11 cellular contexts compared by ENCODE assay signal in genomic region chr2:55779459-55780421, GRCh38.
DNase-seq lines count a peak whose midpoint lies in the region; FAIRE-seq and TF ChIP-seq lines count a peak whose summit lies in the region.
"Had no signal": no experiment of that assay in that cellular context is flagged by ENCODE, and none has a peak within 500 bp of the region (broad histone marks: within the 10 kb centered on the region; RNA-seq: fewer than 3 reads in every experiment).

No MANE protein-coding gene starts in this region.

- H3K4me1 Mint-ChIP-seq in MCF 10A (ENCODE audit: insufficient read depth, unreplicated experiment) (peaks cover 36% of the 10 kb centered on the region), mesothelial cell of epicardium (peaks cover 16% of the 10 kb centered on the region), progenitor cell of endocrine pancreas (ENCODE audit: low read depth) (peaks cover 2% of the 10 kb centered on the region)
- H3K4me1 Mint-ChIP-seq: activated CD4-positive, alpha-beta T cell treated with anti-CD3 and anti-CD28 coated beads, Interleukin-2, amount 10 ng/mL, durations not matched to agents 24 days and 14 days had no signal

- H3K27me3 Mint-ChIP-seq in MCF 10A (ENCODE audit: insufficient read depth, unreplicated experiment) (no peaks in the 10 kb centered on the region), mesothelial cell of epicardium (ENCODE audit: low read depth) (no peaks in the 10 kb centered on the region), progenitor cell of endocrine pancreas (no peaks in the 10 kb centered on the region)

- CTCF ChIA-PET in MCF 10A (lab: Yijun Ruan, JAX), result interaction anchor here (0.5 to 1.9 kb wide), 4 partner anchors 80 to 1824 kb away, joined by 3 to 10 read pairs (median 6); no protein-coding TSS in a partner anchor

- TSS peak; percentile 91 for BruUV-seq in MCF 10A (replicated peaks; lab: Mats Ljungman, UMichigan)

- TF ChIP-seq POLR2A in vagina (IDR thresholded peaks at IDR 0.05), result no peak

- no peak overlapping the region for H3K4me3 ChIP-seq in vagina

- H3K4me3 Mint-ChIP-seq in MCF 10A (ENCODE audit: unreplicated experiment) (peak overlapping the region; percentile 41), mesothelial cell of epicardium (no peak overlapping the region), progenitor cell of endocrine pancreas (ENCODE audit: low read depth) (no peak overlapping the region)
- H3K4me3 Mint-ChIP-seq: activated CD4-positive, alpha-beta T cell treated with anti-CD3 and anti-CD28 coated beads, Interleukin-2, amount 10 ng/mL, durations not matched to agents 24 days and 14 days; activated naive CD8-positive, alpha-beta T cell had no signal

- no peaks in the 10 kb centered on the region for H3K27me3 ChIP-seq in vagina

- H3K9me3 ChIP-seq in vagina, result no peaks in the 10 kb centered on the region

- H3K27ac Mint-ChIP-seq in MCF 10A (ENCODE audit: low read depth, unreplicated experiment) (peak overlapping the region; percentile 97), mesothelial cell of epicardium (peak overlapping the region; percentile 85), progenitor cell of endocrine pancreas (no peak overlapping the region)
- H3K27ac Mint-ChIP-seq: activated CD4-positive, alpha-beta T cell treated with anti-CD3 and anti-CD28 coated beads, Interleukin-2, amount 10 ng/mL, durations not matched to agents 24 days and 14 days; activated naive CD8-positive, alpha-beta T cell had no signal

- intact Hi-C loops in MCF 10A (cut with micrococcal nuclease) (loop anchor here (1.0 to 5.0 kb wide), 4 partner anchors 63 to 179 kb away; partner anchors contain the start of gene EFEMP1), vagina (cut with DNase I) (no loop called here)

- POLR2A ChIA-PET in MCF 10A (lab: Yijun Ruan, JAX), result interaction anchor here (0.9 to 1.8 kb wide), 12 partner anchors 8 to 179 kb away, joined by 4 to 10 read pairs (median 4); no protein-coding TSS in a partner anchor

- no peak for TF ChIP-seq CTCF in MCF 10A (IDR thresholded peaks at IDR 0.05; ENCODE audit: unreplicated experiment)
- TF ChIP-seq CTCF in mesothelial cell of epicardium (IDR thresholded peaks at IDR 0.05; ENCODE audit: unreplicated experiment), result no peak
- TF ChIP-seq CTCF in vagina (IDR thresholded peaks at IDR 0.05), result no peak
- no peak for TF ChIP-seq CTCF in progenitor cell of endocrine pancreas (IDR thresholded peaks at IDR 0.05; ENCODE audit: unreplicated experiment)

- H3K36me3 ChIP-seq in vagina, result no peaks in the 10 kb centered on the region

- H3K9me3 Mint-ChIP-seq in MCF 10A (ENCODE audit: unreplicated experiment) (no peaks in the 10 kb centered on the region), mesothelial cell of epicardium (peaks cover 13% of the 10 kb centered on the region), progenitor cell of endocrine pancreas (ENCODE audit: low read depth) (peaks cover 7% of the 10 kb centered on the region)
- H3K9me3 Mint-ChIP-seq: activated CD4-positive, alpha-beta T cell treated with anti-CD3 and anti-CD28 coated beads, Interleukin-2, amount 10 ng/mL, durations not matched to agents 24 days and 14 days had no signal

- H3K36me3 Mint-ChIP-seq in MCF 10A (ENCODE audit: insufficient read depth, unreplicated experiment) (peaks cover 7% of the 10 kb centered on the region), mesothelial cell of epicardium (peaks cover 3% of the 10 kb centered on the region), progenitor cell of endocrine pancreas (ENCODE audit: insufficient read depth) (peaks cover 3% of the 10 kb centered on the region)
- H3K36me3 Mint-ChIP-seq: activated naive CD8-positive, alpha-beta T cell had no signal

- H3K4me1 ChIP-seq in vagina, result no peaks in the 10 kb centered on the region

- no peak overlapping the region for H3K27ac ChIP-seq in vagina

- DNase-seq in DMS53 (lab: John Stamatoyannopoulos, UW), result peak; percentile 67
- peak; percentile 70 for DNase-seq in HTR-8/SVneo (ENCODE audit: insufficient read length, low spot score)
- DNase-seq in MCF 10A (ENCODE audit: unreplicated experiment), result peak; percentile 90
- DNase-seq in mesothelial cell of epicardium (ENCODE audit: low spot score in 2 of 2, unreplicated experiment in 2 of 2), result no peak
- DNase-seq in vagina (ENCODE audit: extremely low spot score in 2 of 2), result no peak
- no peak for DNase-seq in GM19239 (ENCODE audit: insufficient read length, low spot score)
- DNase-seq in progenitor cell of endocrine pancreas (ENCODE audit: low spot score, unreplicated experiment), result no peak
- no peak for DNase-seq in COR-L47 (lab: John Stamatoyannopoulos, UW)
- DNase-seq: DMS153 had no signal

- FAIRE-seq in HTR-8/SVneo (lab: Jason Lieb, UNC) (peak; percentile 92), GM19239 (lab: Jason Lieb, UNC) (no peak)

Comparison
In these comparisons a context has a peak if more than half of its experiments do, and no peak if none do; other contexts are left out.
1. DNase-seq: peak in DMS53 (single experiment), HTR-8/SVneo (single experiment) and MCF 10A (single experiment); none in mesothelial cell of epicardium (0 of 2), vagina (0 of 2), GM19239 (single experiment), progenitor cell of endocrine pancreas (single experiment) and COR-L47 (single experiment).